8 cellular contexts compared by ENCODE assay signal in genomic region chrX:45515262-45516215, GRCh38.
DNase-seq lines count a peak whose midpoint lies in the region; ATAC-seq, FAIRE-seq and TF ChIP-seq lines count a peak whose summit lies in the region.

No MANE protein-coding gene starts in this region.

- H3K79me2 ChIP-seq in Karpas-422 (ENCODE audit: low read length) = no peaks in the 10 kb centered on the region
- no peaks in the 10 kb centered on the region for H3K79me2 ChIP-seq in HepG2 (ENCODE audit: insufficient read depth, low read length)

- peak; percentile 78 for DNase-seq in DMS53 (lab: John Stamatoyannopoulos, UW)
- DNase-seq in Karpas-422 = peak; percentile 64
- peak; percentile 36 for DNase-seq in T1000 (lab: John Stamatoyannopoulos, UW)
- peak; percentile 12 for DNase-seq in central memory CD4-positive, alpha-beta T cell
- peak; percentile 71 for DNase-seq in HepG2 (ENCODE audit: low spot score)
- peak in 2 of 3 experiments; percentile 3 to 25 for DNase-seq in stimulated activated CD4-positive, alpha-beta T cell treated with anti-CD3 and anti-CD28 coated beads, TNF-alpha, amount 100 ng/mL, for 24 hours (ENCODE audit: low read depth in 3 of 3)

- intact Hi-C loops in HepG2 (cut with micrococcal nuclease; ENCODE audit: unreplicated experiment) = loop anchor here (1.0 to 10.0 kb wide), 3 partner anchors 327 to 889 kb away; no protein-coding TSS in a partner anchor

- H3K27ac ChIP-seq in Karpas-422 (ENCODE audit: low read length) (no peak overlapping the region), HepG2 (ENCODE audit: extremely low read length, insufficient read depth, low read length) (no peak overlapping the region)

- H3K27me3 ChIP-seq in Karpas-422 (ENCODE audit: low read length) (no peaks in the 10 kb centered on the region), HepG2 (ENCODE audit: control insufficient read depth in 1 of 2, insufficient read depth in 2 of 2, low read length in 2 of 2) (no peaks in the 10 kb centered on the region)

- peak; percentile 85 for ATAC-seq in HepG2
- no peak for ATAC-seq in HG03025 (IDR thresholded peaks at IDR 0.05; ENCODE audit: low FRiP score, unreplicated experiment)
- no peak for ATAC-seq in GM21717 (IDR thresholded peaks at IDR 0.05; ENCODE audit: unreplicated experiment)

- in situ Hi-C loops in HepG2 (cut with HindIII; ENCODE audit: extremely low pct_ligation_motif_present, low pct_unique_long_range_greater_than_20kb) = loop anchor here (25.0 kb wide), 2 partner anchors 247 to 872 kb away; no protein-coding TSS in a partner anchor

- H3K4me1 ChIP-seq in Karpas-422 (ENCODE audit: low read length) (no peaks in the 10 kb centered on the region), HepG2 (ENCODE audit: insufficient read depth, low read length) (peaks cover 21% of the 10 kb centered on the region)

- H3K9me3 ChIP-seq in Karpas-422 (ENCODE audit: low read length) (no peaks in the 10 kb centered on the region), HepG2 (ENCODE audit: low read length) (no peaks in the 10 kb centered on the region)

- peak; percentile 33 for TF ChIP-seq RAD21 in HepG2 (CRISPR knock-in tag; IDR thresholded peaks at IDR 0.05)

- FAIRE-seq in HepG2 (lab: Jason Lieb, UNC) = peak; percentile 90

- POLR2A ChIA-PET in HepG2 (lab: Yijun Ruan, JAX) = no interaction called here

- no peaks in the 10 kb centered on the region for H4K20me1 ChIP-seq in Karpas-422 (ENCODE audit: insufficient read depth, low read depth, low read length)
- H4K20me1 ChIP-seq in HepG2 (ENCODE audit: insufficient read depth, low read length) = no peaks in the 10 kb centered on the region

- H3K9me2 ChIP-seq in Karpas-422 (replicated peaks; ENCODE audit: insufficient read depth, low read length) = no peaks in the 10 kb centered on the region

- no peak overlapping the region for H3K9ac ChIP-seq in Karpas-422 (ENCODE audit: low read length)
- H3K9ac ChIP-seq in HepG2 (ENCODE audit: insufficient read depth, low read depth, low read length) = 0 out of 2 replicates have a peak overlapping the region, but pooled peaks have one; percentile 25

- TF ChIP-seq EP300 in HepG2 (IDR thresholded peaks at IDR 0.05; ENCODE audit: low read depth in 2 of 2, low read length in 2 of 2) = no peak; a peak in 1 of 4 replicates
- TF ChIP-seq EP300 in HepG2 (CRISPR knock-in tag; IDR thresholded peaks at IDR 0.05; ENCODE audit: borderline replicate concordance) = no peak

- 15% methylated on average over 9 of the region's 12 CpGs for WGBS in HepG2 (ENCODE audit: low lambda C conversion rate)

- no TSS peak for BruUV-seq in HepG2 (replicated peaks; lab: Mats Ljungman, UMichigan)

- no peak for TF ChIP-seq POLR2A in HepG2 (IDR thresholded peaks at IDR 0.05; ENCODE audit: insufficient read depth in 1 of 2, low read depth in 2 of 2, low read length in 2 of 2)

- no peak overlapping the region for H3K4me3 ChIP-seq in Karpas-422 (ENCODE audit: low read length)
- H3K4me3 ChIP-seq in HepG2 (replicated peaks in 1 of 3; ENCODE audit: insufficient read depth in 1 of 3, low read depth in 2 of 3, low read length in 3 of 3) = peak overlapping the region in 1 of 3 experiments; percentile 37; a peak in 3 of 6 replicates

- H3K36me3 ChIP-seq in Karpas-422 (ENCODE audit: insufficient read depth, low read length) = no peaks in the 10 kb centered on the region
- no peaks in the 10 kb centered on the region for H3K36me3 ChIP-seq in HepG2 (replicated peaks in 1 of 2; ENCODE audit: control insufficient read depth in 1 of 2, insufficient read depth in 2 of 2, low read length in 2 of 2)

- peak; percentile 67 for TF ChIP-seq CTCF in HepG2 (CRISPR knock-in tag; IDR thresholded peaks at IDR 0.05)

- CTCF ChIA-PET in HepG2 (lab: Yijun Ruan, JAX; ENCODE audit: low intra/inter-chr PET ratio, low total read pairs) = no interaction called here

- H3K4me2 ChIP-seq in Karpas-422 (ENCODE audit: low read depth, low read length, poor library complexity, severe bottlenecking) (no peak overlapping the region), HepG2 (ENCODE audit: low read depth, low read length) (peak overlapping the region; percentile 73)

- H2AFZ ChIP-seq in Karpas-422 (ENCODE audit: low read length) = no peak overlapping the region
- peak overlapping the region; percentile 54 for H2AFZ ChIP-seq in HepG2 (ENCODE audit: low read length)

TF ChIP-seq in HepG2, 621 proteins besides CTCF, POLR2A, EP300 and RAD21 (continues in another document):
- TF ChIP-seq ZNF530 (CRISPR knock-in tag; IDR thresholded peaks at IDR 0.05; ENCODE audit: low read depth) = no peak
- peak; percentile 23 for TF ChIP-seq RXRB (CRISPR knock-in tag; IDR thresholded peaks at IDR 0.05; ENCODE audit: borderline replicate concordance)
- TF ChIP-seq, protein P1, sequence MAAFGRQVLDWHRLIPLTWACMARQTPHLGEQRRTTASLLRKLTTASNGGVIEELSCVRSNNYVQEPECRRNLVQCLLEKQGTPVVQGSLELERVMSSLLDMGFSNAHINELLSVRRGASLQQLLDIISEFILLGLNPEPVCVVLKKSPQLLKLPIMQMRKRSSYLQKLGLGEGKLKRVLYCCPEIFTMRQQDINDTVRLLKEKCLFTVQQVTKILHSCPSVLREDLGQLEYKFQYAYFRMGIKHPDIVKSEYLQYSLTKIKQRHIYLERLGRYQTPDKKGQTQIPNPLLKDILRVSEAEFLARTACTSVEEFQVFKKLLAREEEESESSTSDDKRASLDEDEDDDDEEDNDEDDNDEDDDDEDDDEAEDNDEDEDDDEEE (CRISPR knock-in tag; IDR thresholded peaks at IDR 0.05) = no peak
- no peak for TF ChIP-seq ZNF510 (CRISPR knock-in tag; IDR thresholded peaks at IDR 0.05; ENCODE audit: low read depth)
- no peak for TF ChIP-seq JARID2 (CRISPR knock-in tag; IDR thresholded peaks at IDR 0.05; ENCODE audit: insufficient replicate concordance)
- no peak for TF ChIP-seq HDAC6 (IDR thresholded peaks at IDR 0.05; ENCODE audit: low read depth, low read length)
- no peak for TF ChIP-seq NFRKB (IDR thresholded peaks at IDR 0.05)
- TF ChIP-seq KDM1A (CRISPR knock-in tag; IDR thresholded peaks at IDR 0.05) = no peak
- TF ChIP-seq ZXDC (CRISPR knock-in tag; IDR thresholded peaks at IDR 0.05) = no peak
- TF ChIP-seq HBP1 (CRISPR knock-in tag; IDR thresholded peaks at IDR 0.05; ENCODE audit: low read depth) = no peak
- no peak for TF ChIP-seq ETV6 (CRISPR knock-in tag; conservative IDR thresholded peaks at IDR 0.05)
- no peak for TF ChIP-seq ARNT2 (CRISPR knock-in tag; IDR thresholded peaks at IDR 0.05; ENCODE audit: low read depth)
- TF ChIP-seq, protein P2, sequence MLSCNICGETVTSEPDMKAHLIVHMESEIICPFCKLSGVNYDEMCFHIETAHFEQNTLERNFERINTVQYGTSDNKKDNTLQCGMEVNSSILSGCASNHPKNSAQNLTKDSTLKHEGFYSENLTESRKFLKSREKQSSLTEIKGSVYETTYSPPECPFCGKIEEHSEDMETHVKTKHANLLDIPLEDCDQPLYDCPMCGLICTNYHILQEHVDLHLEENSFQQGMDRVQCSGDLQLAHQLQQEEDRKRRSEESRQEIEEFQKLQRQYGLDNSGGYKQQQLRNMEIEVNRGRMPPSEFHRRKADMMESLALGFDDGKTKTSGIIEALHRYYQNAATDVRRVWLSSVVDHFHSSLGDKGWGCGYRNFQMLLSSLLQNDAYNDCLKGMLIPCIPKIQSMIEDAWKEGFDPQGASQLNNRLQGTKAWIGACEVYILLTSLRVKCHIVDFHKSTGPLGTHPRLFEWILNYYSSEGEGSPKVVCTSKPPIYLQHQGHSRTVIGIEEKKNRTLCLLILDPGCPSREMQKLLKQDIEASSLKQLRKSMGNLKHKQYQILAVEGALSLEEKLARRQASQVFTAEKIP (CRISPR knock-in tag; IDR thresholded peaks at IDR 0.05; ENCODE audit: borderline replicate concordance) = no peak
- no peak for TF ChIP-seq RBAK (CRISPR knock-in tag; IDR thresholded peaks at IDR 0.05)
- TF ChIP-seq AGO2 (optimal IDR thresholded peaks at IDR 0.05; ENCODE audit: low read depth, low read length) = no peak
- TF ChIP-seq HMG20A (CRISPR knock-in tag; IDR thresholded peaks at IDR 0.05; ENCODE audit: borderline replicate concordance) = peak; percentile 60; the same call in 1 of the 2 replicates

Comparison
In these comparisons a context has a peak if more than half of its experiments do, and no peak if none do; other contexts are left out.
1. DNase-seq: peak in every context shown above with its lines; median percentile 78 in DMS53; 71 in HepG2; 64 in Karpas-422; 36 in T1000; 14 in stimulated activated CD4-positive, alpha-beta T cell treated with anti-CD3 and anti-CD28 coated beads, TNF-alpha, amount 100 ng/mL, for 24 hours; 12 in central memory CD4-positive, alpha-beta T cell.